Comparison of ENCODE assay signal across 18 cellular contexts in genomic region chr20:49412953-49413352, GRCh38.
DNase-seq lines count a peak whose midpoint lies in the region; ATAC-seq and TF ChIP-seq lines count a peak whose summit lies in the region.
"Had no signal": no experiment of that assay in that cellular context is flagged by ENCODE, and none has a peak within 500 bp of the region (broad histone marks: within the 10 kb centered on the region; RNA-seq: fewer than 3 reads in every experiment).

No MANE protein-coding gene starts in this region.

- WGBS in esophagus squamous epithelium, 2 donors: 67 to 76% methylated on average over 6 of the region's 6 CpGs
- 28 to 46% (median 33%) methylated on average over 6 of the region's 6 CpGs for whole genome bisulfite sequencing in psoas muscle, 3 donors

- H3K36me3 Mint-ChIP-seq in activated T-cell treated with anti-CD3 and anti-CD28 coated beads, Interleukin-2, amount 50 U/mL, for 72 hours (ENCODE audit: insufficient read depth in 2 of 2): no peaks in the 10 kb centered on the region
- H3K36me3 Mint-ChIP-seq in activated naive CD4-positive, alpha-beta T cell treated with anti-CD3 and anti-CD28 coated beads, Interleukin-2, amount 50 U/mL, for 72 hours: no peaks in the 10 kb centered on the region
- H3K36me3 Mint-ChIP-seq: CD4-positive, alpha-beta memory T cell had no signal

- H3K27ac ChIP-seq in esophagus squamous epithelium (peak overlapping the region in 3 of 4 donors; percentile 54 to 78 (median 76)), psoas muscle (no peak overlapping the region), gastrocnemius medialis (peak overlapping the region in 3 of 4 donors; percentile 18 to 83 (median 77)), uterus (peak overlapping the region; percentile 84 to 85)
- H3K27ac ChIP-seq: GM23248 had no signal

- ATAC-seq in psoas muscle: peak in 3 of 4 donors; percentile 11 to 78 (median 75)
- ATAC-seq in gastrocnemius medialis: peak in 1 of 2 donors; percentile 58
- no peak for ATAC-seq in activated T-cell treated with anti-CD3 and anti-CD28 coated beads, Interleukin-2, amount 50 U/mL, for 72 hours (replicated peaks in 1 of 2)
- ATAC-seq in activated naive CD4-positive, alpha-beta T cell treated with anti-CD3 and anti-CD28 coated beads, Interleukin-2, amount 50 U/mL, for 72 hours: no peak

- no peak for DNase-seq in esophagus squamous epithelium (lab: John Stamatoyannopoulos, UW)
- no peak for DNase-seq in psoas muscle
- peak in 1 of 2 donors; percentile 67 for DNase-seq in gastrocnemius medialis
- DNase-seq in uterus: no peak
- no peak for DNase-seq in GM03348 (ENCODE audit: low spot score)
- no peak for DNase-seq in activated T-cell treated with anti-CD3 and anti-CD28 coated beads, Interleukin-2, amount 50 U/mL, for 72 hours
- DNase-seq in activated naive CD4-positive, alpha-beta T cell treated with anti-CD3 and anti-CD28 coated beads, Interleukin-2, amount 50 U/mL, for 72 hours (ENCODE audit: low spot score in 2 of 2): no peak
- no peak for DNase-seq in SHP77 treated with DMSO at 0.1 percent for 48 hours (lab: John Stamatoyannopoulos, UW)
- DNase-seq: C1 segment of cervical spinal cord; Calu3; CD4-positive, alpha-beta memory T cell; COR-L47; DMS53; DMS79 treated with DMSO at 0.1 percent for 48 hours; GF-D8; GM23248; H7; HCEC 1CT had no signal

- in situ Hi-C loops in gastrocnemius medialis (cut with MboI; ENCODE audit: low sequenced_read_pairs in 4 of 4): no loop called here

- H3K4me1 ChIP-seq in esophagus squamous epithelium (peaks cover 0 to 32% (median 13%) of the 10 kb centered on the region in 3 donors), psoas muscle (peaks cover 28% of the 10 kb centered on the region), gastrocnemius medialis (peaks cover 61 to 70% of the 10 kb centered on the region in 2 donors), uterus (peaks cover 0 to 7% of the 10 kb centered on the region in 2 donors)

- intact Hi-C loops in esophagus squamous epithelium (cut with DNase I) (no loop called here), psoas muscle (cut with DNase I) (no loop called here), gastrocnemius medialis (cut with DNase I; ENCODE audit: low total_unique reads) (no loop called here), uterus (cut with DNase I; ENCODE audit: low total_unique reads) (no loop called here)

- TF ChIP-seq POLR2A in esophagus squamous epithelium (IDR thresholded peaks at IDR 0.05) (no peak), gastrocnemius medialis (IDR thresholded peaks at IDR 0.05) (no peak), uterus (IDR thresholded peaks at IDR 0.05) (no peak)

- no peak overlapping the region for H3K4me3 Mint-ChIP-seq in activated T-cell treated with anti-CD3 and anti-CD28 coated beads, Interleukin-2, amount 50 U/mL, for 72 hours
- H3K4me3 Mint-ChIP-seq: CD4-positive, alpha-beta memory T cell had no signal

- H3K27ac Mint-ChIP-seq in activated T-cell treated with anti-CD3 and anti-CD28 coated beads, Interleukin-2, amount 50 U/mL, for 72 hours: no peak overlapping the region
- H3K27ac Mint-ChIP-seq in activated naive CD4-positive, alpha-beta T cell treated with anti-CD3 and anti-CD28 coated beads, Interleukin-2, amount 50 U/mL, for 72 hours: no peak overlapping the region
- H3K27ac Mint-ChIP-seq: CD4-positive, alpha-beta memory T cell had no signal

- peaks cover 48% of the 10 kb centered on the region for H3K27me3 Mint-ChIP-seq in activated T-cell treated with anti-CD3 and anti-CD28 coated beads, Interleukin-2, amount 50 U/mL, for 72 hours (ENCODE audit: low read depth)

- peaks cover 0 to 51% (median 0%) of the 10 kb centered on the region in 4 donors for H3K27me3 ChIP-seq in esophagus squamous epithelium
- no peaks in the 10 kb centered on the region for H3K27me3 ChIP-seq in psoas muscle (ENCODE audit: insufficient read depth in 3 of 3, low read length in 2 of 3)
- no peaks in the 10 kb centered on the region for H3K27me3 ChIP-seq in gastrocnemius medialis
- no peaks in the 10 kb centered on the region for H3K27me3 ChIP-seq in uterus

- H3K9me3 ChIP-seq in esophagus squamous epithelium: no peaks in the 10 kb centered on the region
- H3K9me3 ChIP-seq in psoas muscle: no peaks in the 10 kb centered on the region
- H3K9me3 ChIP-seq in gastrocnemius medialis: no peaks in the 10 kb centered on the region
- H3K9me3 ChIP-seq in uterus: no peaks in the 10 kb centered on the region

- no peaks in the 10 kb centered on the region for H3K36me3 ChIP-seq in esophagus squamous epithelium
- no peaks in the 10 kb centered on the region for H3K36me3 ChIP-seq in psoas muscle (ENCODE audit: insufficient read depth in 1 of 2, low read depth in 1 of 2)
- no peaks in the 10 kb centered on the region for H3K36me3 ChIP-seq in gastrocnemius medialis
- H3K36me3 ChIP-seq in uterus: no peaks in the 10 kb centered on the region

- no peak overlapping the region for H3K4me3 ChIP-seq in esophagus squamous epithelium
- H3K4me3 ChIP-seq in psoas muscle: no peak overlapping the region
- H3K4me3 ChIP-seq in gastrocnemius medialis: no peak overlapping the region
- no peak overlapping the region for H3K4me3 ChIP-seq in uterus
- H3K4me3 ChIP-seq: GM23248 had no signal

- H3K4me1 Mint-ChIP-seq in activated T-cell treated with anti-CD3 and anti-CD28 coated beads, Interleukin-2, amount 50 U/mL, for 72 hours (ENCODE audit: low read depth): no peaks in the 10 kb centered on the region
- H3K4me1 Mint-ChIP-seq: CD4-positive, alpha-beta memory T cell had no signal

- TF ChIP-seq CTCF in esophagus squamous epithelium (IDR thresholded peaks at IDR 0.05): no peak
- TF ChIP-seq CTCF in psoas muscle (IDR thresholded peaks at IDR 0.05): no peak
- no peak for TF ChIP-seq CTCF in gastrocnemius medialis (IDR thresholded peaks at IDR 0.05 in 4 of 5, conservative IDR thresholded peaks at IDR 0.05 in 1 of 5)
- TF ChIP-seq CTCF in uterus (IDR thresholded peaks at IDR 0.05): no peak

- no peaks in the 10 kb centered on the region for H3K9me3 Mint-ChIP-seq in activated T-cell treated with anti-CD3 and anti-CD28 coated beads, Interleukin-2, amount 50 U/mL, for 72 hours
- no peaks in the 10 kb centered on the region for H3K9me3 Mint-ChIP-seq in activated naive CD4-positive, alpha-beta T cell treated with anti-CD3 and anti-CD28 coated beads, Interleukin-2, amount 50 U/mL, for 72 hours
- H3K9me3 Mint-ChIP-seq: CD4-positive, alpha-beta memory T cell had no signal

Comparison
In these comparisons a context has a peak if more than half of its experiments do, and no peak if none do; other contexts are left out.
1. ATAC-seq: peak in psoas muscle (3 of 4); none in activated T-cell treated with anti-CD3 and anti-CD28 coated beads, Interleukin-2, amount 50 U/mL, for 72 hours (0 of 2) and activated naive CD4-positive, alpha-beta T cell treated with anti-CD3 and anti-CD28 coated beads, Interleukin-2, amount 50 U/mL, for 72 hours (0 of 2).